In the genomic region with DNA sequence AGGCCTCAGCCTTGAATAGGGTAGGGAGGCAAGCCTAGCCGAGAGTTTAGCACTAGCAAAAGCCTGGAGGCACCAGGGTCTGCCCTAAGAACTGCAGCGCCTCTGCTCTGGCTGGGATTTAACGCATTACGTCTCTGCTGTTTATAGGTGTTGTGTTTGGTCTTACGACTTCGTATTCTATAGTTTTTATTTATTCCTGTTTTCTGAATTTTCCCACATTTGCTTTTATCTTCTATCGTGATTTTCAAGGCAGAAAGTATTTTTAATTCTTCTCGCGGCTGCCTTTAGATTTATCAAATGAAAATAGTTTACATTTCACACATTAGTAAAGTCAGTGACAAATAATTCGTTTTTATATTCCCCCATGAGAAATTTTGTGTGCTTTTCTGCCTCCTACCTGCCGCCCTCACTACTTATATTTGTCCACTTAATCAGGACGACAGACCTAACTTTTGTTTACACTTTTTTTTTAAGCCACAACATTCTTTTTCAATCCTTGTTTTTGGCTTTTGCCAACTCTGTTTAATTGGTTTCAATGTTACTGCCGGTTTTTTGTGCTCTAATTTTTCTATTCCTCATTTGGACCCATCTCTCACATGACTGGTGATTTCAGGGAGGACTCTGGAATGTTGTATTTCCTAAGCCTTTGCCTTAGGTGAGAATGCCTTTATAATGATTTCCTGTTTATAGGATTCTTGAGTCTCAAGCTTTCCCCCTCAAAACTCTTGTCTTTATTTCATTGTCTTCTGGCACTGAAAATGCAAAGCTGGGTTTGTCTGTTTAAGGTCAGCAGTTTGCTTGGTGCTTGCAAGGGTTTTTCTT, we compare ENCODE assay signal across 9 cellular contexts. TPM values are rescaled to one million over a fixed set of nuclear protein-coding genes. Genes with fewer than 3 reads are reported as not detected.
DNase-seq lines count a peak whose midpoint lies in the region; ATAC-seq, FAIRE-seq and TF ChIP-seq lines count a peak whose summit lies in the region.
"Had no signal": no experiment of that assay in that cellular context is flagged by ENCODE, and none has a peak within 500 bp of the region (broad histone marks: within the 10 kb centered on the region; RNA-seq: fewer than 3 reads in every experiment).

No MANE protein-coding gene starts in this region.

- H3K4me3 Mint-ChIP-seq in activated naive CD8-positive, alpha-beta T cell treated with anti-CD3 and anti-CD28 coated beads for 36 hours: peak overlapping the region; percentile 80

- H3K27ac ChIP-seq in cardiac muscle cell (no peak overlapping the region), keratinocyte (ENCODE audit: control insufficient read depth, insufficient read depth, low read length) (peak overlapping the region; percentile 74), testis (no peak overlapping the region)

- no peaks in the 10 kb centered on the region for H3K9me1 ChIP-seq in keratinocyte (ENCODE audit: control insufficient read depth, extremely low read depth, insufficient read depth, low read length)

- H3K9me3 ChIP-seq in cardiac muscle cell (ENCODE audit: low read depth) (no peaks in the 10 kb centered on the region), keratinocyte (ENCODE audit: control insufficient read depth, low read depth, low read length) (no peaks in the 10 kb centered on the region), testis (no peaks in the 10 kb centered on the region)

- in situ Hi-C loops in GM13976 (cut with MboI; ENCODE audit: low sequenced_read_pairs, unreplicated experiment): no loop called here

- H3K4me3 ChIP-seq in cardiac muscle cell (peak overlapping the region; percentile 89), keratinocyte (ENCODE audit: control insufficient read depth in 2 of 3, extremely low read depth in 1 of 3, insufficient read depth in 2 of 3, low read depth in 1 of 3, low read length in 3 of 3) (peak overlapping the region; percentile 69 to 98 (median 92)), testis (peak overlapping the region; percentile 76 to 80)

- H3K27me3 ChIP-seq in cardiac muscle cell (no peaks in the 10 kb centered on the region), keratinocyte (ENCODE audit: control insufficient read depth, extremely low read depth, insufficient read depth, low read length) (peaks cover 15% of the 10 kb centered on the region), testis (no peaks in the 10 kb centered on the region)

- H3K9ac ChIP-seq in keratinocyte (ENCODE audit: control insufficient read depth, extremely low read depth, insufficient read depth, low read length): peak overlapping the region; percentile 88

- WGBS in testis, 2 donors: 13 to 26% methylated on average over 13 of the region's 13 CpGs

- peak overlapping the region; percentile 85 for H2AFZ ChIP-seq in keratinocyte (ENCODE audit: control insufficient read depth, low read length)

- peak; percentile 58 for FAIRE-seq in keratinocyte (lab: Jason Lieb, UNC)
- FAIRE-seq: GM18507 had no signal

- DNase-seq in cardiac muscle cell (ENCODE audit: low read depth in 1 of 2, low spot score in 1 of 2): peak in 1 of 2 donors; percentile 38
- no peak for DNase-seq in cardiac septum (ENCODE audit: low spot score)
- no peak for DNase-seq in activated naive CD8-positive, alpha-beta T cell treated with anti-CD3 and anti-CD28 coated beads for 36 hours
- DNase-seq in keratinocyte (ENCODE audit: low read depth, low spot score): no peak
- peak; percentile 32 for DNase-seq in testis
- DNase-seq in GM13976 (ENCODE audit: low spot score): no peak

- H3K36me3 Mint-ChIP-seq in activated naive CD8-positive, alpha-beta T cell treated with anti-CD3 and anti-CD28 coated beads for 36 hours: no peaks in the 10 kb centered on the region

- peaks cover 3% of the 10 kb centered on the region for H3K27me3 Mint-ChIP-seq in activated naive CD8-positive, alpha-beta T cell treated with anti-CD3 and anti-CD28 coated beads for 36 hours

- H3K4me2 ChIP-seq in keratinocyte (ENCODE audit: control insufficient read depth, extremely low read depth, insufficient read depth, low read depth, low read length): peak overlapping the region; percentile 93

- H4K20me1 ChIP-seq in keratinocyte (ENCODE audit: control insufficient read depth, extremely low read depth, insufficient read depth, low read length): no peaks in the 10 kb centered on the region

- dilution Hi-C loops in keratinocyte (cut with MboI; ENCODE audit: extremely low pct_ligation_motif_present, low sequenced_read_pairs): no loop called here

- H3K27ac Mint-ChIP-seq in activated naive CD8-positive, alpha-beta T cell treated with anti-CD3 and anti-CD28 coated beads for 36 hours: no peak overlapping the region

- H3K36me3 ChIP-seq in cardiac muscle cell (no peaks in the 10 kb centered on the region), keratinocyte (ENCODE audit: control insufficient read depth in 2 of 2, extremely low read depth in 1 of 2, insufficient read depth in 2 of 2, low read length in 2 of 2) (no peaks in the 10 kb centered on the region), testis (ENCODE audit: low read depth, missing control alignments) (no peaks in the 10 kb centered on the region)

- H3K4me1 ChIP-seq in cardiac muscle cell (ENCODE audit: low read depth): peaks cover 5% of the 10 kb centered on the region
- H3K4me1 ChIP-seq in keratinocyte (ENCODE audit: control insufficient read depth, extremely low read depth, insufficient read depth, low read length): peaks cover 11% of the 10 kb centered on the region
- peaks cover 8% of the 10 kb centered on the region for H3K4me1 ChIP-seq in testis

- H3K9me3 Mint-ChIP-seq in activated naive CD8-positive, alpha-beta T cell treated with anti-CD3 and anti-CD28 coated beads for 36 hours: no peaks in the 10 kb centered on the region

- ATAC-seq in HG03565 (IDR thresholded peaks at IDR 0.05; ENCODE audit: unreplicated experiment) (no peak), GM18511 (IDR thresholded peaks at IDR 0.05; ENCODE audit: unreplicated experiment) (no peak)

- TF ChIP-seq CTCF in cardiac muscle cell (IDR thresholded peaks at IDR 0.05; ENCODE audit: low read depth, low read length) (no peak), keratinocyte (optimal IDR thresholded peaks at IDR 0.05 in 1 of 3, IDR thresholded peaks at IDR 0.05 in 1 of 3, conservative IDR thresholded peaks at IDR 0.05 in 1 of 3; ENCODE audit: extremely low read depth in 1 of 3, insufficient read depth in 2 of 3, low read length in 3 of 3) (no peak), testis (IDR thresholded peaks at IDR 0.05) (no peak), GM13976 (IDR thresholded peaks at IDR 0.05; ENCODE audit: borderline replicate concordance, control extremely low read depth, extremely low read depth, insufficient read depth, missing control alignments) (no peak)

- intact Hi-C loops in cardiac septum (cut with DNase I) (no loop called here), testis (cut with DNase I; ENCODE audit: low total_unique reads) (no loop called here)

- H3K4me1 Mint-ChIP-seq in activated naive CD8-positive, alpha-beta T cell treated with anti-CD3 and anti-CD28 coated beads for 36 hours: peaks cover 5% of the 10 kb centered on the region

- no peaks in the 10 kb centered on the region for H3K79me2 ChIP-seq in keratinocyte (ENCODE audit: control insufficient read depth, insufficient read depth, low read length)

- TF ChIP-seq POLR2A in testis (IDR thresholded peaks at IDR 0.05): no peak

RNA-seq across cellular contexts. Expression of gene LZTS3, which starts 1.3 kb away (rescaled TPM):
- total RNA-seq in cardiac muscle cell: 20.5 and 30.9 TPM in 2 replicates
- 14.5 and 15.7 TPM in 2 replicates for polyA plus RNA-seq in cardiac muscle cell
- 6.9 TPM for total RNA-seq in cardiac septum
- total RNA-seq in activated naive CD8-positive, alpha-beta T cell treated with anti-CD3 and anti-CD28 coated beads for 36 hours: 1 to 10 TPM; 1.6 TPM
- polyA plus RNA-seq in keratinocyte: 2.5 to 6.2 TPM (median 2.9 TPM) in 3 replicates
- polyA plus RNA-seq in keratinocyte (2011; ENCODE audit: low read depth): 2.3 TPM
- 3.1 and 5.6 TPM in 2 replicates for polyA plus RNA-seq in keratinocyte (2011; cell fraction: cytosol; rRNA removed)
- 7.6 and 10.3 TPM in 2 replicates for polyA plus RNA-seq in keratinocyte (2011; cell fraction: nucleus; rRNA removed)
- 3.0 and 5.2 TPM in 2 replicates for polyA plus RNA-seq in keratinocyte (2012; ENCODE audit: low replicate concordance)
- polyA minus RNA-seq in keratinocyte: 3.3 to 10.0 TPM (median 6.4 TPM) in 3 replicates
- polyA minus RNA-seq in keratinocyte (2011; cell fraction: cytosol; rRNA and poly(A)+ RNA removed): 9.6 TPM
- polyA minus RNA-seq in keratinocyte (2011; cell fraction: nucleus; rRNA and poly(A)+ RNA removed): 5.7 and 6.6 TPM in 2 replicates
- total RNA-seq in testis: 10 to 100 TPM; 13.9 to 16.8 TPM
- 7.2 TPM for polyA plus RNA-seq in testis (ENCODE audit: insufficient read depth, low read depth, low replicate concordance)

RNA-seq across cellular contexts. Expression of gene FASTKD5, which starts 15.0 kb away (rescaled TPM):
- total RNA-seq in cardiac muscle cell (9.5 and 14.6 TPM in 2 replicates), cardiac septum (23.2 TPM), testis (10 to 100 TPM; 20.5 to 20.7 TPM)
- polyA plus RNA-seq in cardiac muscle cell (12.3 and 21.4 TPM in 2 replicates), keratinocyte (23.7 to 30.9 TPM (median 25.7 TPM) in 3 replicates), testis (ENCODE audit: insufficient read depth, low read depth, low replicate concordance) (28.2 TPM)
- total RNA-seq in activated naive CD8-positive, alpha-beta T cell treated with anti-CD3 and anti-CD28 coated beads for 36 hours: 10 to 100 TPM; 27.2 to 28.3 TPM
- 17.4 TPM for polyA plus RNA-seq in keratinocyte (2011; ENCODE audit: low read depth)
- 11.7 and 21.8 TPM in 2 replicates for polyA plus RNA-seq in keratinocyte (2011; cell fraction: cytosol; rRNA removed)
- 33.1 and 36.1 TPM in 2 replicates for polyA plus RNA-seq in keratinocyte (2011; cell fraction: nucleus; rRNA removed)
- polyA plus RNA-seq in keratinocyte (2012; ENCODE audit: low replicate concordance): 13.6 and 17.0 TPM in 2 replicates
- polyA minus RNA-seq in keratinocyte: 16.2 to 31.6 TPM (median 28.4 TPM) in 3 replicates
- polyA minus RNA-seq in keratinocyte (2011; cell fraction: cytosol; rRNA and poly(A)+ RNA removed): 11.5 TPM
- polyA minus RNA-seq in keratinocyte (2011; cell fraction: nucleus; rRNA and poly(A)+ RNA removed): 26.6 and 37.5 TPM in 2 replicates

RNA-seq across cellular contexts. Expression of gene UBOX5, which starts 15.0 kb away (rescaled TPM):
- total RNA-seq in cardiac muscle cell: 7.7 and 11.0 TPM in 2 replicates
- 8.0 and 12.1 TPM in 2 replicates for polyA plus RNA-seq in cardiac muscle cell
- total RNA-seq in cardiac septum: 3.9 TPM
- 1 to 10 TPM; 4.5 to 4.9 TPM for total RNA-seq in activated naive CD8-positive, alpha-beta T cell treated with anti-CD3 and anti-CD28 coated beads for 36 hours
- 1.8 to 2.8 TPM (median 1.8 TPM) in 3 replicates for polyA plus RNA-seq in keratinocyte
- polyA plus RNA-seq in keratinocyte (2011; ENCODE audit: low read depth): 4.2 TPM
- 1.7 and 2.0 TPM in 2 replicates for polyA plus RNA-seq in keratinocyte (2011; cell fraction: cytosol; rRNA removed)
- polyA plus RNA-seq in keratinocyte (2011; cell fraction: nucleus; rRNA removed): 3.1 and 4.5 TPM in 2 replicates
- polyA plus RNA-seq in keratinocyte (2012; ENCODE audit: low replicate concordance): 2.3 and 3.1 TPM in 2 replicates
- 2.9 to 5.1 TPM (median 3.7 TPM) in 3 replicates for polyA minus RNA-seq in keratinocyte
- 3.8 TPM for polyA minus RNA-seq in keratinocyte (2011; cell fraction: cytosol; rRNA and poly(A)+ RNA removed)
- 2.3 and 4.0 TPM in 2 replicates for polyA minus RNA-seq in keratinocyte (2011; cell fraction: nucleus; rRNA and poly(A)+ RNA removed)
- total RNA-seq in testis: 10 to 100 TPM in 1 of 2 donors, 1 to 10 TPM in 1; 9.9 to 10.4 TPM
- 9.9 TPM for polyA plus RNA-seq in testis (ENCODE audit: insufficient read depth, low read depth, low replicate concordance)

RNA-seq across cellular contexts. Expression of gene DDRGK1, which starts 29.8 kb away (rescaled TPM):
- total RNA-seq in cardiac muscle cell (57.6 and 107 TPM in 2 replicates), cardiac septum (29.1 TPM), testis (10 to 100 TPM; 78.9 to 93.8 TPM)
- polyA plus RNA-seq in cardiac muscle cell (48.1 and 81.6 TPM in 2 replicates), keratinocyte (31.0 to 41.5 TPM (median 32.2 TPM) in 3 replicates), testis (ENCODE audit: insufficient read depth, low read depth, low replicate concordance) (57.2 TPM)
- 10 to 100 TPM; 58.8 to 62.0 TPM for total RNA-seq in activated naive CD8-positive, alpha-beta T cell treated with anti-CD3 and anti-CD28 coated beads for 36 hours
- 32.9 TPM for polyA plus RNA-seq in keratinocyte (2011; ENCODE audit: low read depth)
- polyA plus RNA-seq in keratinocyte (2011; cell fraction: cytosol; rRNA removed): 18.3 and 36.2 TPM in 2 replicates
- polyA plus RNA-seq in keratinocyte (2011; cell fraction: nucleus; rRNA removed): 70.9 and 83.6 TPM in 2 replicates
- polyA plus RNA-seq in keratinocyte (2012; ENCODE audit: low replicate concordance): 47.3 and 60.4 TPM in 2 replicates
- 13.8 to 15.7 TPM (median 13.9 TPM) in 3 replicates for polyA minus RNA-seq in keratinocyte
- polyA minus RNA-seq in keratinocyte (2011; cell fraction: cytosol; rRNA and poly(A)+ RNA removed): 28.0 TPM
- 15.5 and 18.5 TPM in 2 replicates for polyA minus RNA-seq in keratinocyte (2011; cell fraction: nucleus; rRNA and poly(A)+ RNA removed)

RNA-seq across cellular contexts. Expression of gene ITPA, which starts 34.6 kb away (rescaled TPM):
- total RNA-seq in cardiac muscle cell (33.8 and 56.5 TPM in 2 replicates), cardiac septum (24.1 TPM), testis (10 to 100 TPM; 42.2 to 49.8 TPM)
- polyA plus RNA-seq in cardiac muscle cell (54.5 and 74.1 TPM in 2 replicates), keratinocyte (40.5 to 45.4 TPM (median 44.9 TPM) in 3 replicates), testis (ENCODE audit: insufficient read depth, low read depth, low replicate concordance) (36.4 TPM)
- total RNA-seq in activated naive CD8-positive, alpha-beta T cell treated with anti-CD3 and anti-CD28 coated beads for 36 hours: 10 to 100 TPM; 70.7 to 74.0 TPM
- 21.5 TPM for polyA plus RNA-seq in keratinocyte (2011; ENCODE audit: low read depth)
- 26.9 and 40.0 TPM in 2 replicates for polyA plus RNA-seq in keratinocyte (2011; cell fraction: cytosol; rRNA removed)
- 36.4 and 46.9 TPM in 2 replicates for polyA plus RNA-seq in keratinocyte (2011; cell fraction: nucleus; rRNA removed)
- 43.4 and 61.8 TPM in 2 replicates for polyA plus RNA-seq in keratinocyte (2012; ENCODE audit: low replicate concordance)
- polyA minus RNA-seq in keratinocyte: 10.4 to 16.6 TPM (median 11.3 TPM) in 3 replicates
- 41.8 TPM for polyA minus RNA-seq in keratinocyte (2011; cell fraction: cytosol; rRNA and poly(A)+ RNA removed)
- 10.3 and 11.9 TPM in 2 replicates for polyA minus RNA-seq in keratinocyte (2011; cell fraction: nucleus; rRNA and poly(A)+ RNA removed)
